ENCODE assay signal across 1 cellular context in the genomic region with DNA sequence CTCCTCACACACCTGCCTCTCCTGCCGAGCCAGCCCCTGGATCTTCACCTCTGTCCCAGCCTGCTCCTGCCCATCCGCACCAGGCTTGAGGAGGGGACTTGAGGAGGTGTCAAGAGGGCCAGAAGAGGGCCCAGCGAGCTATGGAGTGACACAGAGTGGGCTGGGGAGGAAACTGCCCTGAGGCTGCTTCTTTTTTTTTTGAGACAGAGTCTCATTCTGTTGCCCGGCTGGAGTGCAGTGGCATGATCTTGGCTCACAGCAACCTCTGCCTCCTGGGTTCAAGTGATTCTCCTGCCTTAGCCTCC.
TF ChIP-seq lines count a peak whose summit lies in the region.

No MANE protein-coding gene starts in this region.

TF ChIP-seq in HepG2, 621 proteins besides CTCF, POLR2A, EP300 and RAD21 (continued from another document):
- TF ChIP-seq, protein P1, sequence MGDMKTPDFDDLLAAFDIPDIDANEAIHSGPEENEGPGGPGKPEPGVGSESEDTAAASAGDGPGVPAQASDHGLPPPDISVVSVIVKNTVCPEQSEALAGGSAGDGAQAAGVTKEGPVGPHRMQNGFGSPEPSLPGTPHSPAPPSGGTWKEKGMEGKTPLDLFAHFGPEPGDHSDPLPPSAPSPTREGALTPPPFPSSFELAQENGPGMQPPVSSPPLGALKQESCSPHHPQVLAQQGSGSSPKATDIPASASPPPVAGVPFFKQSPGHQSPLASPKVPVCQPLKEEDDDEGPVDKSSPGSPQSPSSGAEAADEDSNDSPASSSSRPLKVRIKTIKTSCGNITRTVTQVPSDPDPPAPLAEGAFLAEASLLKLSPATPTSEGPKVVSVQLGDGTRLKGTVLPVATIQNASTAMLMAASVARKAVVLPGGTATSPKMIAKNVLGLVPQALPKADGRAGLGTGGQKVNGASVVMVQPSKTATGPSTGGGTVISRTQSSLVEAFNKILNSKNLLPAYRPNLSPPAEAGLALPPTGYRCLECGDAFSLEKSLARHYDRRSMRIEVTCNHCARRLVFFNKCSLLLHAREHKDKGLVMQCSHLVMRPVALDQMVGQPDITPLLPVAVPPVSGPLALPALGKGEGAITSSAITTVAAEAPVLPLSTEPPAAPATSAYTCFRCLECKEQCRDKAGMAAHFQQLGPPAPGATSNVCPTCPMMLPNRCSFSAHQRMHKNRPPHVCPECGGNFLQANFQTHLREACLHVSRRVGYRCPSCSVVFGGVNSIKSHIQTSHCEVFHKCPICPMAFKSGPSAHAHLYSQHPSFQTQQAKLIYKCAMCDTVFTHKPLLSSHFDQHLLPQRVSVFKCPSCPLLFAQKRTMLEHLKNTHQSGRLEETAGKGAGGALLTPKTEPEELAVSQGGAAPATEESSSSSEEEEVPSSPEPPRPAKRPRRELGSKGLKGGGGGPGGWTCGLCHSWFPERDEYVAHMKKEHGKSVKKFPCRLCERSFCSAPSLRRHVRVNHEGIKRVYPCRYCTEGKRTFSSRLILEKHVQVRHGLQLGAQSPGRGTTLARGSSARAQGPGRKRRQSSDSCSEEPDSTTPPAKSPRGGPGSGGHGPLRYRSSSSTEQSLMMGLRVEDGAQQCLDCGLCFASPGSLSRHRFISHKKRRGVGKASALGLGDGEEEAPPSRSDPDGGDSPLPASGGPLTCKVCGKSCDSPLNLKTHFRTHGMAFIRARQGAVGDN (CRISPR knock-in tag; IDR thresholded peaks at IDR 0.05) = peak; percentile 51
- TF ChIP-seq SAP130 (CRISPR knock-in tag; IDR thresholded peaks at IDR 0.05; ENCODE audit: low read depth) (0 out of 2 replicates have a peak, but pooled peaks have one; percentile 5), ZNF20 (CRISPR knock-in tag; IDR thresholded peaks at IDR 0.05) (no peak), ZNF564 (CRISPR knock-in tag; IDR thresholded peaks at IDR 0.05) (0 out of 2 replicates have a peak, but pooled peaks have one; percentile 28), THAP11 (CRISPR knock-in tag; IDR thresholded peaks at IDR 0.05) (no peak)
- TF ChIP-seq, protein P2, sequence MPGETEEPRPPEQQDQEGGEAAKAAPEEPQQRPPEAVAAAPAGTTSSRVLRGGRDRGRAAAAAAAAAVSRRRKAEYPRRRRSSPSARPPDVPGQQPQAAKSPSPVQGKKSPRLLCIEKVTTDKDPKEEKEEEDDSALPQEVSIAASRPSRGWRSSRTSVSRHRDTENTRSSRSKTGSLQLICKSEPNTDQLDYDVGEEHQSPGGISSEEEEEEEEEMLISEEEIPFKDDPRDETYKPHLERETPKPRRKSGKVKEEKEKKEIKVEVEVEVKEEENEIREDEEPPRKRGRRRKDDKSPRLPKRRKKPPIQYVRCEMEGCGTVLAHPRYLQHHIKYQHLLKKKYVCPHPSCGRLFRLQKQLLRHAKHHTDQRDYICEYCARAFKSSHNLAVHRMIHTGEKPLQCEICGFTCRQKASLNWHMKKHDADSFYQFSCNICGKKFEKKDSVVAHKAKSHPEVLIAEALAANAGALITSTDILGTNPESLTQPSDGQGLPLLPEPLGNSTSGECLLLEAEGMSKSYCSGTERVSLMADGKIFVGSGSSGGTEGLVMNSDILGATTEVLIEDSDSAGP (CRISPR knock-in tag; IDR thresholded peaks at IDR 0.05; ENCODE audit: borderline replicate concordance) = peak; percentile 53; the same call in 1 of the 2 replicates
